ENCODE assay signal across 9 cellular contexts in genomic region chr10:50417906-50418697, GRCh38.
DNase-seq lines count a peak whose midpoint lies in the region; ATAC-seq and TF ChIP-seq lines count a peak whose summit lies in the region.
"Had no signal": no experiment of that assay in that cellular context is flagged by ENCODE, and none has a peak within 500 bp of the region (broad histone marks: within the 10 kb centered on the region; RNA-seq: fewer than 3 reads in every experiment).

No MANE protein-coding gene starts in this region.

- H3K4me3 ChIP-seq in AG09309 (ENCODE audit: control insufficient read depth, low read depth, low read length) (peak overlapping the region; percentile 53), RWPE2 (ENCODE audit: severe bottlenecking) (peak overlapping the region; percentile 80)

- H3K27me3 ChIP-seq in RWPE2 (ENCODE audit: insufficient read depth, poor library complexity, severe bottlenecking) = no peaks in the 10 kb centered on the region

- peak overlapping the region; percentile 76 for H3K27ac ChIP-seq in RWPE2 (ENCODE audit: poor library complexity, severe bottlenecking)

- ATAC-seq in GM18907 (IDR thresholded peaks at IDR 0.05; ENCODE audit: unreplicated experiment) (peak; percentile 83), HG03066 (IDR thresholded peaks at IDR 0.05; ENCODE audit: low read depth, unreplicated experiment) (peak; percentile 68), RWPE2 (ENCODE audit: low read depth) (peak; percentile 96), left ventricle myocardium superior (peak; percentile 93)
- ATAC-seq: Panc1 had no signal

- no peaks in the 10 kb centered on the region for H3K36me3 ChIP-seq in RWPE2 (ENCODE audit: low read depth)

- no peaks in the 10 kb centered on the region for H3K9me3 ChIP-seq in RWPE2 (ENCODE audit: severe bottlenecking)

- intact Hi-C loops in left ventricle myocardium superior (cut with micrococcal nuclease) (loop anchor here (10.0 kb wide), 1 partner anchor 207 kb away; the partner anchor contains the start of gene SGMS1), posterior vena cava (cut with DNase I) (loop anchor here in 1 of 2 donors (5.0 kb wide), 1 partner anchor 204 kb away; the partner anchor contains the start of gene SGMS1)

- DNase-seq in AG09309 (ENCODE audit: low read depth) (peak; percentile 44), RWPE2 (ENCODE audit: low spot score) (peak; percentile 83), amniotic epithelial cell (ENCODE audit: low read depth) (peak; percentile 76), left ventricle myocardium superior (peak; percentile 86), posterior vena cava (ENCODE audit: low spot score) (peak; percentile 94)
- no peak for DNase-seq in effector CD4-positive, alpha-beta T cell

- H3K4me1 ChIP-seq in RWPE2 (ENCODE audit: insufficient read depth, poor library complexity, severe bottlenecking) = peaks cover 9% of the 10 kb centered on the region

- TF ChIP-seq CTCF in AG09309 (IDR thresholded peaks at IDR 0.05; ENCODE audit: control insufficient read depth, insufficient read depth, low read depth, low read length, missing control alignments) (no peak), RWPE2 (IDR thresholded peaks at IDR 0.05; ENCODE audit: poor library complexity, severe bottlenecking) (no peak)
